Comparison of ENCODE assay signal across 22 cellular contexts in the genomic region with DNA sequence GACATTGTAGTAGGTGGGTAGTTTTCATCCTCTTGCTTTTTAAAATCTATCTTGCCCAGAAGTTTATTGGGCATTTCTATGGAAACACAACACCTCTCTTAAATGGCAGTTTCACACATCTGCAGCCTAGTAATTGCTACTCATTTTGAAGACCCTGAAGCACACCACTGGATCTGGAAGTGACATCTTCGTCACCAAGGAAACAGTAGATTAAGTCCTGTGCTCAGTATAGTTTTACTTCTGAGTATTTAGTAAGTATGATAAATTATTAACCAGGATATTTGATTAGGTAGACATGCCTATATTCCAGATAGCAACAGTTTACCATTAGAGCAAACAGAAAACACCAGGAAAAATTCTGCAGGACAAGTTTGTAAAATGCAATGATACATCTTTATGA. TPM values are rescaled to one million over a fixed set of nuclear protein-coding genes. Genes with fewer than 3 reads are reported as not detected.
DNase-seq lines count a peak whose midpoint lies in the region; ATAC-seq, FAIRE-seq and TF ChIP-seq lines count a peak whose summit lies in the region.
"Had no signal": no experiment of that assay in that cellular context is flagged by ENCODE, and none has a peak within 500 bp of the region (broad histone marks: within the 10 kb centered on the region; RNA-seq: fewer than 3 reads in every experiment).

No MANE protein-coding gene starts in this region.

- no peak overlapping the region for H3K27ac Mint-ChIP-seq in activated CD4-positive, alpha-beta memory T cell treated with anti-CD3 and anti-CD28 coated beads, Interleukin-2, amount 10 ng/mL, durations not matched to agents 7 days and 5 days
- H3K27ac Mint-ChIP-seq: activated naive CD4-positive, alpha-beta T cell treated with anti-CD3 and anti-CD28 coated beads for 36 hours had no signal

- no peak for DNase-seq in GM18507 (ENCODE audit: extremely low spot score, insufficient read length, low read depth)
- no peak for DNase-seq in DMS153 (lab: John Stamatoyannopoulos, UW)
- no peak for DNase-seq in AML-193 (lab: John Stamatoyannopoulos, UW)
- DNase-seq in activated CD4-positive, alpha-beta memory T cell treated with anti-CD3 and anti-CD28 coated beads, Interleukin-2, amount 10 ng/mL, durations not matched to agents 7 days and 5 days: no peak
- DNase-seq: activated CD4-positive, alpha-beta T cell treated with anti-CD3 and anti-CD28 coated beads for 4 hours; activated naive CD4-positive, alpha-beta T cell treated with anti-CD3 and anti-CD28 coated beads for 36 hours; erythroblast; glutamatergic neuron; immature natural killer cell; NCI-H1930; NCI-H526 treated with DMSO at 0.1 percent for 48 hours; PC-9; right cardiac atrium; stimulated activated CD4-positive, alpha-beta T cell treated with anti-CD3 and anti-CD28 coated beads, Interleukin-1b, Interleukin-23, amount 100 ng/mL, for 48 hours; T-helper 9 cell had no signal

- CTCF ChIA-PET in activated CD4-positive, alpha-beta memory T cell treated with anti-CD3 and anti-CD28 coated beads, Interleukin-2, amount 10 ng/mL, durations not matched to agents 7 days and 5 days (lab: Charles Lee): no interaction called here

- no peaks in the 10 kb centered on the region for H3K9me2 ChIP-seq in Loucy (replicated peaks; ENCODE audit: low read depth, low read length)

- no peak for TF ChIP-seq CTCF in Loucy (conservative IDR thresholded peaks at IDR 0.05; ENCODE audit: low read length)

- no peak overlapping the region for H3K4me3 Mint-ChIP-seq in activated CD4-positive, alpha-beta memory T cell treated with anti-CD3 and anti-CD28 coated beads, Interleukin-2, amount 10 ng/mL, durations not matched to agents 7 days and 5 days
- H3K4me3 Mint-ChIP-seq: activated naive CD4-positive, alpha-beta T cell treated with anti-CD3 and anti-CD28 coated beads for 36 hours had no signal

- H3K27me3 ChIP-seq in Loucy (ENCODE audit: insufficient read depth, low read length, poor library complexity, severe bottlenecking) (no peaks in the 10 kb centered on the region), muscle layer of duodenum (ENCODE audit: low read depth, low read length) (no peaks in the 10 kb centered on the region)
- H3K27me3 ChIP-seq: suprapubic skin had no signal

- peaks cover 95% of the 10 kb centered on the region for H3K79me2 ChIP-seq in Loucy (ENCODE audit: insufficient read depth, low read length)

- H4K20me1 ChIP-seq in Loucy (ENCODE audit: insufficient read depth, low read length, poor library complexity, severe bottlenecking): peaks cover 87% of the 10 kb centered on the region

- peaks cover 16% of the 10 kb centered on the region; the same call in 1 of the 2 replicates for H3K36me3 ChIP-seq in Loucy (ENCODE audit: insufficient read depth, low read length)
- H3K36me3 ChIP-seq in muscle layer of duodenum (ENCODE audit: control insufficient read depth in 1 of 2, insufficient read depth in 2 of 2, low read length in 2 of 2): no peaks in the 10 kb centered on the region
- H3K36me3 ChIP-seq: suprapubic skin had no signal

- peaks cover 47% of the 10 kb centered on the region for H3K4me1 Mint-ChIP-seq in activated CD4-positive, alpha-beta memory T cell treated with anti-CD3 and anti-CD28 coated beads, Interleukin-2, amount 10 ng/mL, durations not matched to agents 7 days and 5 days

- peak; percentile 66 for FAIRE-seq in GM18507 (lab: Jason Lieb, UNC)

- H3K4me1 ChIP-seq in Loucy (ENCODE audit: insufficient read depth, low read length, poor library complexity, severe bottlenecking) (peaks cover 67% of the 10 kb centered on the region), muscle layer of duodenum (ENCODE audit: control insufficient read depth in 1 of 2, insufficient read depth in 2 of 2, low read length in 2 of 2) (no peaks in the 10 kb centered on the region)
- H3K4me1 ChIP-seq: suprapubic skin had no signal

- no peak overlapping the region for H3K9ac ChIP-seq in Loucy (ENCODE audit: low read depth, low read length, poor library complexity, severe bottlenecking)

- peak overlapping the region; percentile 80 for H3K4me2 ChIP-seq in Loucy (ENCODE audit: low read depth, low read length, poor library complexity, severe bottlenecking)
- H3K4me2 ChIP-seq: PC-9 had no signal

- H3K27me3 Mint-ChIP-seq in activated CD4-positive, alpha-beta memory T cell treated with anti-CD3 and anti-CD28 coated beads, Interleukin-2, amount 10 ng/mL, durations not matched to agents 7 days and 5 days: no peaks in the 10 kb centered on the region

- peaks cover 10% of the 10 kb centered on the region for H3K36me3 Mint-ChIP-seq in activated CD4-positive, alpha-beta memory T cell treated with anti-CD3 and anti-CD28 coated beads, Interleukin-2, amount 10 ng/mL, durations not matched to agents 7 days and 5 days (ENCODE audit: low read depth)

- H3K9me3 ChIP-seq in Loucy (ENCODE audit: insufficient read depth, low read depth, low read length): 0 out of 2 replicates have a peak, but pooled peaks cover 9% of the 10 kb centered on the region
- no peaks in the 10 kb centered on the region for H3K9me3 ChIP-seq in muscle layer of duodenum (ENCODE audit: control insufficient read depth in 1 of 2, low read length in 2 of 2)
- H3K9me3 ChIP-seq: suprapubic skin had no signal

- H3K9me3 Mint-ChIP-seq in activated CD4-positive, alpha-beta memory T cell treated with anti-CD3 and anti-CD28 coated beads, Interleukin-2, amount 10 ng/mL, durations not matched to agents 7 days and 5 days: no peaks in the 10 kb centered on the region
- H3K9me3 Mint-ChIP-seq: activated naive CD4-positive, alpha-beta T cell treated with anti-CD3 and anti-CD28 coated beads for 36 hours; immature natural killer cell had no signal

- H3K4me3 ChIP-seq in Loucy (ENCODE audit: low read length, poor library complexity, severe bottlenecking): peak overlapping the region; percentile 53
- H3K4me3 ChIP-seq in muscle layer of duodenum (ENCODE audit: low read depth in 1 of 2, low read length in 2 of 2): no peak overlapping the region
- H3K4me3 ChIP-seq: coronary artery, PC-9, SK-N-MC, suprapubic skin had no signal

- ATAC-seq in GM21825 (IDR thresholded peaks at IDR 0.05; ENCODE audit: unreplicated experiment) (peak; percentile 37), HG03442 (IDR thresholded peaks at IDR 0.05; ENCODE audit: unreplicated experiment) (no peak)
- ATAC-seq: right cardiac atrium had no signal

- peak overlapping the region; percentile 35 for H3K27ac ChIP-seq in muscle layer of duodenum (ENCODE audit: low read length)
- H3K27ac ChIP-seq: coronary artery, PC-9, SK-N-MC had no signal

- POLR2A ChIA-PET in activated CD4-positive, alpha-beta memory T cell treated with anti-CD3 and anti-CD28 coated beads, Interleukin-2, amount 10 ng/mL, durations not matched to agents 7 days and 5 days (lab: Charles Lee): no interaction called here

- peaks cover 3% of the 10 kb centered on the region; the same call in 1 of the 2 replicates for H3F3A ChIP-seq in Loucy (ENCODE audit: low read depth)

- H2AFZ ChIP-seq in Loucy (ENCODE audit: low read length): no peak overlapping the region
- H2AFZ ChIP-seq: PC-9 had no signal

RNA-seq across cellular contexts. Expression of gene UCK2, which starts 48.7 kb away (rescaled TPM):
- 10 to 100 TPM; 32.1 to 34.4 TPM for total RNA-seq in activated CD4-positive, alpha-beta memory T cell treated with anti-CD3 and anti-CD28 coated beads, Interleukin-2, amount 10 ng/mL, durations not matched to agents 7 days and 5 days
